11 cellular contexts compared by ENCODE assay signal in the genomic region with DNA sequence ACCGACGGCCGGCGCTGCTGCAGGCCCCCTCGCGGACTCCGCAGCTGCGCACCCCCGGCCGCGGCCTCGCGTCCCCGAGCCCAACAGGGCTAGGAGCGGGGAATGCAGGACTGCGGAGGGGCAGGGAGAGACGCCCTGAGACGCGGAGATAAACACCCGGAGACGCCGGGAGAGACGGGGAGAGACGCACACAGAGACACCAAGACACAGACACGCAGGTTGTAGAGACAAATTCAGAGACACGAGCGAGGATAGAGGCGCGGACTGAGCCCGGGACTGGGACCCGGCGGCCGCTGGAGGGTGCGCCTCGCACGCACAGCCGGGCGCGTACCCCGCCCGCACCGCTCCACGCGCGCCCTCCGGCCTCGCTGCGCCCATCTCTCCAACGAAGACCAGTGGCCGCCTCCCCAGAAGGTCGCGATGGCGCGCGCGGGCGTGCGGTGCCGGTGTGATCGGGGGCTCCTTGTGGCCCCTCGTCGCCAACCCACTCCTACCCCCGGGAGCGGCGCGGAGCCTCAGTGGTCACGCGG. TPM values are rescaled to one million over a fixed set of nuclear protein-coding genes. Genes with fewer than 3 reads are reported as not detected.
A peak's percentile ranks its signal among the peaks of the same experiment; 100 is the strongest.
DNase-seq lines count a peak whose midpoint lies in the region; ATAC-seq and TF ChIP-seq lines count a peak whose summit lies in the region.
"Had no signal": no experiment of that assay in that cellular context is flagged by ENCODE, and none has a peak within 500 bp of the region (broad histone marks: within the 10 kb centered on the region; RNA-seq: fewer than 3 reads in every experiment).

No MANE protein-coding gene starts in this region.

- no peaks in the 10 kb centered on the region for H3K9me3 Mint-ChIP-seq in activated B cell treated with CpG ODN at 0.5 μM for 24 hours

- ATAC-seq in activated B cell treated with CpG ODN at 0.5 μM for 24 hours (ENCODE audit: low read depth), result peak; percentile 60
- ATAC-seq in GM18873 (IDR thresholded peaks at IDR 0.05; ENCODE audit: low FRiP score, unreplicated experiment), result no peak

- H3K9me3 ChIP-seq in GM23248 (ENCODE audit: low read depth) (no peaks in the 10 kb centered on the region), left ventricle myocardium inferior (replicated peaks) (no peaks in the 10 kb centered on the region)

- H3K4me2 ChIP-seq in GM23248 (ENCODE audit: unreplicated experiment), result no peak overlapping the region
- H3K4me2 ChIP-seq: KMS-11 had no signal

- no peaks in the 10 kb centered on the region for H3K9me2 ChIP-seq in GM23248 (ENCODE audit: insufficient read depth)

- no peak overlapping the region for H3K27ac Mint-ChIP-seq in activated B cell treated with CpG ODN at 0.5 μM for 24 hours

- peak overlapping the region; percentile 73 for H3K4me3 Mint-ChIP-seq in activated B cell treated with CpG ODN at 0.5 μM for 24 hours

- POLR2A ChIA-PET in activated B cell treated with CpG ODN at 0.5 μM for 24 hours (lab: Charles Lee), result interaction anchor here (0.6 kb wide), 1 partner anchor 18 kb away, joined by 3 read pairs; no protein-coding TSS in a partner anchor

- H3K27me3 ChIP-seq in GM23248 (replicated peaks; ENCODE audit: insufficient read depth), result peaks cover 11% of the 10 kb centered on the region
- peaks cover 56% of the 10 kb centered on the region for H3K27me3 ChIP-seq in left ventricle myocardium inferior (ENCODE audit: low read depth)
- H3K27me3 ChIP-seq in rectal smooth muscle tissue (ENCODE audit: control insufficient read depth, insufficient read depth, low read length), result peaks cover 8% of the 10 kb centered on the region

- TF ChIP-seq CTCF in activated B cell treated with CpG ODN at 0.5 μM for 24 hours (IDR thresholded peaks at IDR 0.05), result no peak
- TF ChIP-seq CTCF in left ventricle myocardium inferior (IDR thresholded peaks at IDR 0.05; ENCODE audit: borderline replicate concordance), result no peak

- H3K27ac ChIP-seq in GM23248 (no peak overlapping the region), left ventricle myocardium inferior (replicated peaks) (no peak overlapping the region), rectal smooth muscle tissue (ENCODE audit: low read depth, low read length) (no peak overlapping the region)
- H3K27ac ChIP-seq: KMS-11 had no signal

- in situ Hi-C loops in GM23248 (cut with MboI), result no loop called here

- H3K4me3 ChIP-seq in GM23248 (peak overlapping the region; percentile 58; the same call in 1 of the 2 replicates), left ventricle myocardium inferior (peak overlapping the region; percentile 66), rectal smooth muscle tissue (ENCODE audit: low read length) (peak overlapping the region; percentile 44)

- peaks cover 9% of the 10 kb centered on the region for H3K4me1 ChIP-seq in GM23248 (ENCODE audit: insufficient read depth)
- H3K4me1 ChIP-seq in left ventricle myocardium inferior, result peaks cover 26% of the 10 kb centered on the region
- no peaks in the 10 kb centered on the region for H3K4me1 ChIP-seq in rectal smooth muscle tissue (ENCODE audit: control insufficient read depth, insufficient read depth, low read length)

- H3K27me3 Mint-ChIP-seq in activated B cell treated with CpG ODN at 0.5 μM for 24 hours, result peaks cover 39% of the 10 kb centered on the region

- H3K79me2 ChIP-seq in GM23248 (ENCODE audit: insufficient read depth), result no peaks in the 10 kb centered on the region

- no peaks in the 10 kb centered on the region for H4K20me1 ChIP-seq in GM23248 (ENCODE audit: insufficient read depth)

- intact Hi-C loops in activated B cell treated with CpG ODN at 0.5 μM for 24 hours (cut with micrococcal nuclease), result loop anchor here (2.0 kb wide), 2 partner anchors 14 to 16 kb away; no protein-coding TSS in a partner anchor
- intact Hi-C loops in left ventricle myocardium inferior (cut with micrococcal nuclease), result no loop called here

- CTCF ChIA-PET in activated B cell treated with CpG ODN at 0.5 μM for 24 hours (lab: Charles Lee), result no interaction called here

- H3K36me3 Mint-ChIP-seq in activated B cell treated with CpG ODN at 0.5 μM for 24 hours (ENCODE audit: low read depth), result no peaks in the 10 kb centered on the region

- DNase-seq in GM23248 (no peak), activated B cell treated with CpG ODN at 0.5 μM for 24 hours (no peak), left ventricle myocardium inferior (no peak), KG1 (lab: John Stamatoyannopoulos, UW) (no peak), AG08396 (ENCODE audit: low spot score) (no peak), NCI-H146 (lab: John Stamatoyannopoulos, UW) (no peak)
- DNase-seq: SW 1271 had no signal

- H2AFZ ChIP-seq in GM23248, result peak overlapping the region; percentile 27; the same call in 1 of the 2 replicates

- peaks cover 12% of the 10 kb centered on the region for H3K4me1 Mint-ChIP-seq in activated B cell treated with CpG ODN at 0.5 μM for 24 hours

- H3K9ac ChIP-seq in GM23248, result no peak overlapping the region
- no peak overlapping the region for H3K9ac ChIP-seq in rectal smooth muscle tissue (ENCODE audit: low read length)
- H3K9ac ChIP-seq: KMS-11 had no signal

- H3F3A ChIP-seq in GM23248 (ENCODE audit: insufficient read depth), result 0 out of 2 replicates have a peak, but pooled peaks cover 5% of the 10 kb centered on the region

- WGBS in GM23248 (ENCODE audit: low coverage in 1 of 2, low lambda C conversion rate in 2 of 2, missing lambda C conversion rate in 2 of 2), 2 experiments, result 9 to 11% methylated on average over 53 to 62 of the region's 68 CpGs

- no peaks in the 10 kb centered on the region for H3K36me3 ChIP-seq in GM23248 (ENCODE audit: low read depth)
- no peaks in the 10 kb centered on the region for H3K36me3 ChIP-seq in left ventricle myocardium inferior
- H3K36me3 ChIP-seq in rectal smooth muscle tissue (ENCODE audit: control insufficient read depth, insufficient read depth, low read length), result no peaks in the 10 kb centered on the region

RNA-seq across cellular contexts. Expression of a gene that starts 0.9 kb away (rescaled TPM):
- total RNA-seq in GM23248 (2014; rRNA removed; shearing (Covaris generic)), result not detected in 2 replicates
- 0.05 TPM in 1 of 2 replicates, not detected in the other for polyA plus RNA-seq in GM23248 (2016; fragmentation: Nextera tagmentation; extraction: Ambion mirVana)
- total RNA-seq in activated B cell treated with CpG ODN at 0.5 μM for 24 hours (not detected in 2 replicates), left ventricle myocardium inferior (0.36 TPM)

RNA-seq across cellular contexts. Expression of a gene that starts 24.8 kb away (rescaled TPM):
- 1,500 and 1,636 TPM in 2 replicates for total RNA-seq in GM23248 (2014; rRNA removed; shearing (Covaris generic))
- 892 and 903 TPM in 2 replicates for polyA plus RNA-seq in GM23248 (2016; fragmentation: Nextera tagmentation; extraction: Ambion mirVana)
- total RNA-seq in activated B cell treated with CpG ODN at 0.5 μM for 24 hours, result 3,324 and 3,891 TPM in 2 replicates
- total RNA-seq in left ventricle myocardium inferior, result 944 TPM

RNA-seq across cellular contexts. Expression of a gene that starts 27.4 kb away (rescaled TPM):
- 6.6 and 8.1 TPM in 2 replicates for total RNA-seq in GM23248 (2014; rRNA removed; shearing (Covaris generic))
- 6.0 and 7.1 TPM in 2 replicates for polyA plus RNA-seq in GM23248 (2016; fragmentation: Nextera tagmentation; extraction: Ambion mirVana)
- 4.5 and 5.7 TPM in 2 replicates for total RNA-seq in activated B cell treated with CpG ODN at 0.5 μM for 24 hours
- 3.7 TPM for total RNA-seq in left ventricle myocardium inferior

RNA-seq across cellular contexts. Expression of a gene that starts 58.9 kb away (rescaled TPM):
- total RNA-seq in GM23248 (2014; rRNA removed; shearing (Covaris generic)), result not detected in 2 replicates
- polyA plus RNA-seq in GM23248 (2016; fragmentation: Nextera tagmentation; extraction: Ambion mirVana), result not detected in 2 replicates
- total RNA-seq in activated B cell treated with CpG ODN at 0.5 μM for 24 hours, result not detected in 2 replicates
- not detected for total RNA-seq in left ventricle myocardium inferior
- total RNA-seq: cerebellum had no signal
